ENCODE assay signal across 1 cellular context in genomic region chr12:3101309-3102022, GRCh38.
A peak's percentile ranks its signal among the peaks of the same experiment; 100 is the strongest.
TF ChIP-seq lines count a peak whose summit lies in the region.

No MANE protein-coding gene starts in this region.

TF ChIP-seq in HepG2, 621 proteins besides CTCF, POLR2A, EP300 and RAD21 (continued from another document):
- TF ChIP-seq ZBTB33 (CRISPR knock-in tag; IDR thresholded peaks at IDR 0.05) (peak; percentile 78; the same call in 1 of the 2 replicates), ZNF687 (CRISPR knock-in tag; IDR thresholded peaks at IDR 0.05) (0 out of 2 replicates have a peak, but pooled peaks have one; percentile 24), ZNF747 (CRISPR knock-in tag; IDR thresholded peaks at IDR 0.05; ENCODE audit: borderline replicate concordance) (no peak)
